2 cellular contexts compared by ENCODE assay signal in genomic region chr3:186870421-186871201, GRCh38.
TF ChIP-seq lines count a peak whose summit lies in the region.

No MANE protein-coding gene starts in this region.

TF ChIP-seq in K562, 482 proteins besides CTCF, POLR2A, EP300 and RAD21 (continues in another document):
- TF ChIP-seq ATF1 (CRISPR knock-in tag; IDR thresholded peaks at IDR 0.05) (no peak), ATF1 (tag; IDR thresholded peaks at IDR 0.05) (peak; percentile 31; the same call in 1 of the 2 replicates), TCF3 (CRISPR knock-in tag; IDR thresholded peaks at IDR 0.05) (peak; percentile 62; the same call in 1 of the 2 replicates), ID3 (CRISPR knock-in tag; IDR thresholded peaks at IDR 0.05) (no peak), ID3 (tag; IDR thresholded peaks at IDR 0.05) (peak; percentile 93; the same call in 1 of the 2 replicates), MEF2D (tag; conservative IDR thresholded peaks at IDR 0.05; ENCODE audit: low read depth) (peak; percentile 73), CBFA2T3 (IDR thresholded peaks at IDR 0.05) (peak; percentile 86), NFATC3 (IDR thresholded peaks at IDR 0.05) (0 out of 2 replicates have a peak, but pooled peaks have one; percentile 56), ZNF639 (CRISPR knock-in tag; conservative IDR thresholded peaks at IDR 0.05 in 1 of 2, IDR thresholded peaks at IDR 0.05 in 1 of 2) (peak in 1 of 2 experiments; percentile 26; a peak in 1 of 4 replicates), SMARCE1 (IDR thresholded peaks at IDR 0.05) (peak; percentile 56), JUND (IDR thresholded peaks at IDR 0.05; ENCODE audit: borderline replicate concordance, low read depth, low read length) (peak; percentile 12; the same call in 1 of the 2 replicates), JUND (tag; IDR thresholded peaks at IDR 0.05; ENCODE audit: borderline replicate concordance, low read depth, low read length) (peak; percentile 47; the same call in 1 of the 3 replicates), POLR2G (IDR thresholded peaks at IDR 0.05; ENCODE audit: low read depth, low read length) (0 out of 2 replicates have a peak, but pooled peaks have one; percentile 7), ZNF384 (IDR thresholded peaks at IDR 0.05; ENCODE audit: low read depth, low read length) (peak; percentile 63; the same call in 1 of the 2 replicates), TSHZ1 (CRISPR knock-in tag; IDR thresholded peaks at IDR 0.05) (peak; percentile 34; the same call in 1 of the 2 replicates), ZFP30 (CRISPR knock-in tag; IDR thresholded peaks at IDR 0.05; ENCODE audit: borderline replicate concordance) (no peak), CREM (IDR thresholded peaks at IDR 0.05; ENCODE audit: low read depth) (peak; percentile 58), GATAD2B (IDR thresholded peaks at IDR 0.05; ENCODE audit: borderline replicate concordance) (0 out of 2 replicates have a peak, but pooled peaks have one; percentile 26), ZBED1 (IDR thresholded peaks at IDR 0.05) (no peak), NR2C2 (CRISPR knock-in tag; IDR thresholded peaks at IDR 0.05) (no peak), NR2C2 (tag; IDR thresholded peaks at IDR 0.05) (peak; percentile 46), NKRF (IDR thresholded peaks at IDR 0.05; ENCODE audit: borderline replicate concordance) (no peak), TBL1XR1 (IDR thresholded peaks at IDR 0.05; ENCODE audit: low read length in 2 of 2) (peak in 1 of 2 experiments; percentile 59; a peak in 1 of 4 replicates), DPF2 (IDR thresholded peaks at IDR 0.05) (peak; percentile 80), PML (IDR thresholded peaks at IDR 0.05; ENCODE audit: low read length) (peak; percentile 40; the same call in 1 of the 2 replicates), RB1 (IDR thresholded peaks at IDR 0.05; ENCODE audit: low read depth) (no peak), IRF2 (CRISPR knock-in tag; IDR thresholded peaks at IDR 0.05) (no peak), NCOA1 (IDR thresholded peaks at IDR 0.05; ENCODE audit: low read depth) (peak; percentile 70; the same call in 1 of the 2 replicates), TAL1 (IDR thresholded peaks at IDR 0.05) (peak; percentile 66), NR2C1 (IDR thresholded peaks at IDR 0.05) (peak; percentile 39), NR2C1 (tag; IDR thresholded peaks at IDR 0.05) (peak; percentile 53), ZNF589 (CRISPR knock-in tag; IDR thresholded peaks at IDR 0.05; ENCODE audit: low read depth) (peak; percentile 17; the same call in 1 of the 2 replicates)

TF ChIP-seq in WTC11, 78 proteins besides CTCF, POLR2A, EP300 and RAD21:
- no peak for TF ChIP-seq ZNF121 (CRISPR knock-in tag; IDR thresholded peaks at IDR 0.05)
- no peak for TF ChIP-seq NR2C2 (CRISPR knock-in tag; IDR thresholded peaks at IDR 0.05)
- no peak for TF ChIP-seq E2F5 (CRISPR knock-in tag; IDR thresholded peaks at IDR 0.05)
- TF ChIP-seq USF2 (CRISPR knock-in tag; IDR thresholded peaks at IDR 0.05) = no peak
- no peak for TF ChIP-seq ZNF219 (CRISPR knock-in tag; IDR thresholded peaks at IDR 0.05; ENCODE audit: borderline replicate concordance)
- no peak for TF ChIP-seq EMX1 (CRISPR knock-in tag; IDR thresholded peaks at IDR 0.05)
- no peak for TF ChIP-seq CREM (CRISPR knock-in tag; IDR thresholded peaks at IDR 0.05)
- TF ChIP-seq NFATC4 (CRISPR knock-in tag; IDR thresholded peaks at IDR 0.05) = no peak
- TF ChIP-seq NFE2L1 (CRISPR knock-in tag; IDR thresholded peaks at IDR 0.05) = no peak
- TF ChIP-seq NR1H2 (CRISPR knock-in tag; IDR thresholded peaks at IDR 0.05) = no peak
- TF ChIP-seq ZNF396 (CRISPR knock-in tag; IDR thresholded peaks at IDR 0.05; ENCODE audit: borderline replicate concordance) = no peak
- no peak for TF ChIP-seq JAZF1 (CRISPR knock-in tag; IDR thresholded peaks at IDR 0.05)
- TF ChIP-seq FOXP4 (CRISPR knock-in tag; IDR thresholded peaks at IDR 0.05) = no peak
- no peak for TF ChIP-seq ZNF671 (CRISPR knock-in tag; IDR thresholded peaks at IDR 0.05)
